27 cellular contexts compared by ENCODE assay signal in genomic region chr11:120020981-120021380, GRCh38.
"Had no signal": no experiment of that assay in that cellular context is flagged by ENCODE, and none has a peak within 500 bp of the region (broad histone marks: within the 10 kb centered on the region; RNA-seq: fewer than 3 reads in every experiment).

No MANE protein-coding gene starts in this region.

- H3K9me3 Mint-ChIP-seq: immature natural killer cell; memory B cell; mesothelial cell of epicardium; natural killer cell treated with Interleukin-12 subunit alpha and Interleukin-12 subunit beta and Interleukin-15 and Interleukin-18, amount 100 ng/mL, for 72 hours; neural progenitor cell; stimulated activated effector memory CD8-positive, alpha-beta T cell treated with anti-CD3 and anti-CD28 coated beads, Interleukin-12 subunit alpha, Interleukin-12 subunit beta, amount 100 ng/mL, for 72 hours; type B pancreatic cell had no signal

- DNase-seq: dermis blood vessel endothelial cell; effector memory CD4-positive, alpha-beta T cell; foreskin keratinocyte; heart left ventricle; hypothalamus; immature natural killer cell; mucosa of descending colon; naive B cell; stimulated activated CD4-positive, alpha-beta T cell treated with anti-CD3 and anti-CD28 coated beads, Interleukin-2, amount 100 ng/mL, for 24 hours; stimulated activated CD4-positive, alpha-beta T cell treated with anti-CD3 and anti-CD28 coated beads, Interleukin-4, amount 100 ng/mL, for 24 hours; stimulated activated naive CD4-positive, alpha-beta T cell treated with Interleukin-2 at 50 U/mL for 16 hours; stomach; thyroid gland had no signal

- H3K4me2 ChIP-seq: neural progenitor cell had no signal

- H3K4me1 ChIP-seq: esophagus muscularis mucosa, foreskin keratinocyte, gastroesophageal sphincter, heart left ventricle, parathyroid adenoma, prostate gland, right atrium auricular region, stomach, thyroid gland had no signal

- H3K27ac ChIP-seq: coronary artery, esophagus muscularis mucosa, foreskin keratinocyte, gastroesophageal sphincter, heart left ventricle, neural progenitor cell, parathyroid adenoma, prostate gland, right atrium auricular region, stomach, thyroid gland had no signal

- H3K36me3 Mint-ChIP-seq: immature natural killer cell; memory B cell; mesothelial cell of epicardium; naive B cell; natural killer cell treated with Interleukin-12 subunit alpha and Interleukin-12 subunit beta and Interleukin-15 and Interleukin-18, amount 100 ng/mL, for 72 hours; neural progenitor cell; stimulated activated effector memory CD8-positive, alpha-beta T cell treated with anti-CD3 and anti-CD28 coated beads, Interleukin-12 subunit alpha, Interleukin-12 subunit beta, amount 100 ng/mL, for 72 hours; type B pancreatic cell had no signal

- H3K4me3 ChIP-seq: coronary artery, esophagus muscularis mucosa, gastroesophageal sphincter, heart left ventricle, lung, mucosa of descending colon, neural progenitor cell, prostate gland, right atrium auricular region, stomach, thyroid gland had no signal

- ATAC-seq: foreskin keratinocyte; gastroesophageal sphincter; heart left ventricle; natural killer cell treated with Interleukin-12 subunit alpha and Interleukin-12 subunit beta and Interleukin-15 and Interleukin-18, amount 100 ng/mL, for 72 hours; sciatic nerve; stimulated activated effector memory CD8-positive, alpha-beta T cell treated with anti-CD3 and anti-CD28 coated beads, Interleukin-12 subunit alpha, Interleukin-12 subunit beta, amount 100 ng/mL, for 72 hours had no signal

- H3K9ac ChIP-seq: neural progenitor cell, parathyroid adenoma had no signal

- H3K4me3 Mint-ChIP-seq: immature natural killer cell; memory B cell; mesothelial cell of epicardium; naive B cell; natural killer cell treated with Interleukin-12 subunit alpha and Interleukin-12 subunit beta and Interleukin-15 and Interleukin-18, amount 100 ng/mL, for 72 hours; neural progenitor cell; stimulated activated effector memory CD8-positive, alpha-beta T cell treated with anti-CD3 and anti-CD28 coated beads, Interleukin-12 subunit alpha, Interleukin-12 subunit beta, amount 100 ng/mL, for 72 hours; type B pancreatic cell had no signal

- H3K27ac Mint-ChIP-seq: immature natural killer cell; memory B cell; mesothelial cell of epicardium; naive B cell; natural killer cell treated with Interleukin-12 subunit alpha and Interleukin-12 subunit beta and Interleukin-15 and Interleukin-18, amount 100 ng/mL, for 72 hours; neural progenitor cell; stimulated activated effector memory CD8-positive, alpha-beta T cell treated with anti-CD3 and anti-CD28 coated beads, Interleukin-12 subunit alpha, Interleukin-12 subunit beta, amount 100 ng/mL, for 72 hours; type B pancreatic cell had no signal

- H3K4me1 Mint-ChIP-seq: immature natural killer cell; memory B cell; naive B cell; stimulated activated effector memory CD8-positive, alpha-beta T cell treated with anti-CD3 and anti-CD28 coated beads, Interleukin-12 subunit alpha, Interleukin-12 subunit beta, amount 100 ng/mL, for 72 hours had no signal

- H3K27me3 ChIP-seq: neural progenitor cell, thyroid gland had no signal

- H2AFZ ChIP-seq: neural progenitor cell, parathyroid adenoma had no signal

- H3K79me2 ChIP-seq: parathyroid adenoma had no signal

- H3K9me3 ChIP-seq: esophagus muscularis mucosa, gastroesophageal sphincter, heart left ventricle, mucosa of descending colon, prostate gland, right atrium auricular region, stomach, thyroid gland had no signal

- H3K36me3 ChIP-seq: esophagus muscularis mucosa, gastroesophageal sphincter, heart left ventricle, neural progenitor cell, prostate gland, right atrium auricular region, stomach, thyroid gland had no signal
